Comparison of ENCODE assay signal across 1 cellular context in genomic region chr1:220690140-220691038, GRCh38.
TF ChIP-seq lines count a peak whose summit lies in the region.

TSS of gene C1orf115 (plus strand) at chr1:220690363. CDS start at chr1:220690403, 40 bp downstream.

TF ChIP-seq in HepG2, 621 proteins besides CTCF, POLR2A, EP300 and RAD21 (continued from another document and continues in another):
- TF ChIP-seq ATF2 (CRISPR knock-in tag; IDR thresholded peaks at IDR 0.05) (no peak), ZNF777 (CRISPR knock-in tag; IDR thresholded peaks at IDR 0.05) (peak; percentile 96), PBX2 (CRISPR knock-in tag; IDR thresholded peaks at IDR 0.05) (no peak), KLF11 (CRISPR knock-in tag; IDR thresholded peaks at IDR 0.05) (no peak), RBFOX2 (IDR thresholded peaks at IDR 0.05; ENCODE audit: low read depth, low read length) (peak; percentile 93), LBX2 (CRISPR knock-in tag; IDR thresholded peaks at IDR 0.05; ENCODE audit: borderline replicate concordance) (no peak), TFDP2 (CRISPR knock-in tag; IDR thresholded peaks at IDR 0.05) (peak; percentile 72), NR0B2 (CRISPR knock-in tag; IDR thresholded peaks at IDR 0.05) (peak; percentile 84; the same call in 1 of the 2 replicates), ZNF264 (CRISPR knock-in tag; IDR thresholded peaks at IDR 0.05) (no peak), HMGA1 (CRISPR knock-in tag; conservative IDR thresholded peaks at IDR 0.05) (no peak), FOXJ3 (CRISPR knock-in tag; IDR thresholded peaks at IDR 0.05; ENCODE audit: borderline replicate concordance) (no peak), MXD1 (CRISPR knock-in tag; IDR thresholded peaks at IDR 0.05) (0 out of 2 replicates have a peak, but pooled peaks have one; percentile 62), HOXA9 (CRISPR knock-in tag; IDR thresholded peaks at IDR 0.05; ENCODE audit: borderline replicate concordance) (peak; percentile 44; the same call in 1 of the 2 replicates), ZBTB38 (CRISPR knock-in tag; IDR thresholded peaks at IDR 0.05) (peak; percentile 83), GATA4 (IDR thresholded peaks at IDR 0.05; ENCODE audit: borderline replicate concordance, low read depth) (no peak), SATB2 (CRISPR knock-in tag; IDR thresholded peaks at IDR 0.05) (no peak), ZNF574 (CRISPR knock-in tag; IDR thresholded peaks at IDR 0.05) (peak; percentile 65), ZNF619 (CRISPR knock-in tag; IDR thresholded peaks at IDR 0.05) (0 out of 2 replicates have a peak, but pooled peaks have one; percentile 20), TSC22D2 (CRISPR knock-in tag; IDR thresholded peaks at IDR 0.05; ENCODE audit: borderline replicate concordance) (0 out of 2 replicates have a peak, but pooled peaks have one; percentile 26), TOE1 (CRISPR knock-in tag; IDR thresholded peaks at IDR 0.05) (no peak), GPBP1L1 (CRISPR knock-in tag; IDR thresholded peaks at IDR 0.05) (no peak), TBX2 (CRISPR knock-in tag; IDR thresholded peaks at IDR 0.05; ENCODE audit: borderline replicate concordance) (peak; percentile 79; the same call in 1 of the 2 replicates), ZBTB34 (CRISPR knock-in tag; IDR thresholded peaks at IDR 0.05) (no peak), PCBP2 (optimal IDR thresholded peaks at IDR 0.05; ENCODE audit: low read depth, low read length, poor library complexity, severe bottlenecking) (no peak), ZNF484 (CRISPR knock-in tag; IDR thresholded peaks at IDR 0.05; ENCODE audit: borderline replicate concordance, low read depth) (no peak), SUZ12 (IDR thresholded peaks at IDR 0.05; ENCODE audit: low read depth, low read length) (no peak; the same call in 1 of the 2 replicates), KAT8 (CRISPR knock-in tag; IDR thresholded peaks at IDR 0.05) (peak; percentile 81; the same call in 1 of the 2 replicates), ZNF432 (CRISPR knock-in tag; IDR thresholded peaks at IDR 0.05; ENCODE audit: borderline replicate concordance) (no peak), ZNF441 (CRISPR knock-in tag; IDR thresholded peaks at IDR 0.05; ENCODE audit: borderline replicate concordance) (peak; percentile 89), HDAC6 (IDR thresholded peaks at IDR 0.05; ENCODE audit: low read depth, low read length) (no peak), IRF1 (CRISPR knock-in tag; IDR thresholded peaks at IDR 0.05; ENCODE audit: low read depth) (no peak), ZNF136 (CRISPR knock-in tag; IDR thresholded peaks at IDR 0.05; ENCODE audit: low read depth) (no peak), RARG (CRISPR knock-in tag; IDR thresholded peaks at IDR 0.05; ENCODE audit: low read depth) (no peak), SRY (CRISPR knock-in tag; IDR thresholded peaks at IDR 0.05) (peak; percentile 88; the same call in 1 of the 2 replicates), TOPORS (CRISPR knock-in tag; IDR thresholded peaks at IDR 0.05) (no peak), CSRNP2 (CRISPR knock-in tag; conservative IDR thresholded peaks at IDR 0.05; ENCODE audit: low read depth) (no peak), NONO (IDR thresholded peaks at IDR 0.05) (no peak), NONO (CRISPR knock-in tag; conservative IDR thresholded peaks at IDR 0.05) (peak; percentile 95), SNAI1 (CRISPR knock-in tag; IDR thresholded peaks at IDR 0.05; ENCODE audit: borderline replicate concordance) (no peak), DZIP1 (CRISPR knock-in tag; IDR thresholded peaks at IDR 0.05) (no peak), NRL (CRISPR knock-in tag; IDR thresholded peaks at IDR 0.05; ENCODE audit: borderline replicate concordance) (peak; percentile 64; the same call in 1 of the 2 replicates), SYNCRIP (IDR thresholded peaks at IDR 0.05; ENCODE audit: insufficient read depth, low read depth, low read length) (no peak), XRCC5 (optimal IDR thresholded peaks at IDR 0.05; ENCODE audit: low read length) (peak; percentile 97), CCAR2 (optimal IDR thresholded peaks at IDR 0.05; ENCODE audit: low read depth, low read length) (no peak), HNRNPLL (IDR thresholded peaks at IDR 0.05; ENCODE audit: low read depth, low read length, poor library complexity, severe bottlenecking) (peak; percentile 90), MIER2 (CRISPR knock-in tag; IDR thresholded peaks at IDR 0.05) (0 out of 2 replicates have a peak, but pooled peaks have one; percentile 44), YY1 (IDR thresholded peaks at IDR 0.05; ENCODE audit: insufficient read depth, insufficient replicate concordance, low read depth, low read length) (peak; percentile 75), MXD4 (CRISPR knock-in tag; IDR thresholded peaks at IDR 0.05) (no peak), ZNF75D (CRISPR knock-in tag; IDR thresholded peaks at IDR 0.05; ENCODE audit: borderline replicate concordance) (no peak), PLSCR1 (CRISPR knock-in tag; IDR thresholded peaks at IDR 0.05; ENCODE audit: borderline replicate concordance) (no peak)
